Comparison of ENCODE assay signal across 21 cellular contexts in the genomic region with DNA sequence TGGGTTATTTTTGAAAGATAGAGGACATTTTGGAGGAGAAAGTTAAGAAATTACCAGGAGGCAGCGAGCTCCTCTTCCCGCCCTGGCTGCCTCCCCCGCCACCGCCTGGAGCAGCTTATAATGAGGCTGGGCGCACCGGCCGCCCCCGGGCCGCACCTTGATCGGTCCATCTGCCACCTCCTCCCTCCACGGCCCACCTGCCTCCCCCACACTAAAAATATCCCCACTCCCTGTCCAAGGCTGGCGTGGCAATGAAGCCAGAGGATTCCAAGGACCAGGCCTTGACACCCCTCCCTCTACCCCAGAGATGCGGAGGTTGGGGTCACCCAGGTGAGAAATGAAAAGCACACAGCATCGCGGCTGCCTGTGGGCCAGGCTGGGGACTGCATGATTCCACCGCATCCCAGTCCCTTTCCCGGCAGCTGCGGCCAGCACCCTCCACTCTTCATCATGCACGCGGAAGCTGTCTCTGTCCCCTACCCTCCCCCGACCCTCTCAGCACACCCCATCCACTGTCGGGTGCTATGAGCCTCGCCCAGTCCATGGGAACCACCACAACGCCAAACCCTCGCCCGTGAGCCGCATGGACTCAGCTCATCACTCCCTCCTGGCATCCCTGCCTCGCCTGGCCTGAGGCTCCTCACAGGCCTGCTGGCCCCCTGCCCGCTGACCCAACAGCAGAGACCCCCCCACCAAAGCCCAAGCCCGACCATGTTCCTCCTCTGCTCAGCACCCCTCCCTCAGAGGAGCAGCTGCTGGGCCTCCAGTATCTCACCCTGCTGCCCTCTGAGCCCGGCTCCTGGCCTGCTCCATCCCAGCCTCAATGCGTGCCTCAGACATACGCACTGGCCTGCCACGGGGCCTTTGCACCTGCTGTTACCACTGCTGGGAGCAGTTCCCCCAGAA. TPM values are rescaled to one million over a fixed set of nuclear protein-coding genes. Genes with fewer than 3 reads are reported as not detected.
DNase-seq lines count a peak whose midpoint lies in the region; ATAC-seq and TF ChIP-seq lines count a peak whose summit lies in the region.
"Had no signal": no experiment of that assay in that cellular context is flagged by ENCODE, and none has a peak within 500 bp of the region (broad histone marks: within the 10 kb centered on the region; RNA-seq: fewer than 3 reads in every experiment).

No MANE protein-coding gene starts in this region.

- no peaks in the 10 kb centered on the region for H3K36me3 Mint-ChIP-seq in activated naive CD4-positive, alpha-beta T cell treated with anti-CD3 and anti-CD28 coated beads, Interleukin-2, amount 10 ng/mL, durations not matched to agents 7 days and 5 days
- no peaks in the 10 kb centered on the region for H3K36me3 Mint-ChIP-seq in activated naive CD4-positive, alpha-beta T cell treated with anti-CD3 and anti-CD28 coated beads, Interleukin-2, amount 50 U/mL, for 72 hours
- no peaks in the 10 kb centered on the region for H3K36me3 Mint-ChIP-seq in activated naive CD8-positive, alpha-beta T cell treated with anti-CD3 and anti-CD28 coated beads for 36 hours
- H3K36me3 Mint-ChIP-seq in HFFc6 (ENCODE audit: low read depth): no peaks in the 10 kb centered on the region

- H3K36me3 ChIP-seq in WERI-Rb-1: peaks cover 94% of the 10 kb centered on the region
- H3K36me3 ChIP-seq in lower lobe of right lung: no peaks in the 10 kb centered on the region
- H3K36me3 ChIP-seq in spleen: no peaks in the 10 kb centered on the region

- no peak for ATAC-seq in activated naive CD4-positive, alpha-beta T cell treated with anti-CD3 and anti-CD28 coated beads, Interleukin-2, amount 50 U/mL, for 72 hours
- ATAC-seq in lower lobe of right lung: no peak
- ATAC-seq in HG03442 (IDR thresholded peaks at IDR 0.05; ENCODE audit: unreplicated experiment): no peak
- ATAC-seq: A549 had no signal

- H3K27me3 ChIP-seq in WERI-Rb-1 (ENCODE audit: insufficient read depth, low read depth, severe bottlenecking): no peaks in the 10 kb centered on the region
- no peaks in the 10 kb centered on the region for H3K27me3 ChIP-seq in lower lobe of right lung (ENCODE audit: low read depth)
- H3K27me3 ChIP-seq in spleen (replicated peaks in 1 of 7): peaks cover 0 to 10% (median 0%) of the 10 kb centered on the region in 7 donors

- no peak overlapping the region for H3K4me3 ChIP-seq in WERI-Rb-1 (ENCODE audit: low read depth, low read length)
- H3K4me3 ChIP-seq in lower lobe of right lung: no peak overlapping the region
- no peak overlapping the region for H3K4me3 ChIP-seq in spleen
- H3K4me3 ChIP-seq: A549, PC-9 had no signal

- peak overlapping the region; percentile 68 for H3K27ac Mint-ChIP-seq in activated naive CD4-positive, alpha-beta T cell treated with anti-CD3 and anti-CD28 coated beads, Interleukin-2, amount 10 ng/mL, durations not matched to agents 7 days and 5 days
- H3K27ac Mint-ChIP-seq in activated naive CD4-positive, alpha-beta T cell treated with anti-CD3 and anti-CD28 coated beads, Interleukin-2, amount 50 U/mL, for 72 hours: peak overlapping the region in 1 of 2 donors; percentile 29
- no peak overlapping the region for H3K27ac Mint-ChIP-seq in activated naive CD8-positive, alpha-beta T cell treated with anti-CD3 and anti-CD28 coated beads for 36 hours
- H3K27ac Mint-ChIP-seq in HFFc6: no peak overlapping the region

- TF ChIP-seq POLR2A in spleen (IDR thresholded peaks at IDR 0.05): no peak

- DNase-seq in activated naive CD4-positive, alpha-beta T cell treated with anti-CD3 and anti-CD28 coated beads, Interleukin-2, amount 10 ng/mL, durations not matched to agents 7 days and 5 days: no peak
- no peak for DNase-seq in activated naive CD4-positive, alpha-beta T cell treated with anti-CD3 and anti-CD28 coated beads, Interleukin-2, amount 50 U/mL, for 72 hours (ENCODE audit: low spot score in 2 of 2)
- DNase-seq in WERI-Rb-1 (peak; percentile 66), lower lobe of right lung (peak; percentile 38), spleen (peak; percentile 47), HFFc6 (no peak)
- no peak for DNase-seq in activated naive CD8-positive, alpha-beta T cell treated with anti-CD3 and anti-CD28 coated beads for 36 hours
- DNase-seq: DND-41, GDM1, GOT3, KG1, NCI-H1048, NCI-H146, NCI-H2081 treated with DMSO at 0.1 percent for 48 hours, NCI-H226, NCI-H69, PC-9 had no signal

- intact Hi-C loops in lower lobe of right lung (cut with DNase I) (no loop called here), spleen (cut with DNase I; ENCODE audit: low total_unique reads) (no loop called here)

- peaks cover 26% of the 10 kb centered on the region for H3K4me1 Mint-ChIP-seq in activated naive CD4-positive, alpha-beta T cell treated with anti-CD3 and anti-CD28 coated beads, Interleukin-2, amount 10 ng/mL, durations not matched to agents 7 days and 5 days
- peaks cover 17% of the 10 kb centered on the region for H3K4me1 Mint-ChIP-seq in activated naive CD8-positive, alpha-beta T cell treated with anti-CD3 and anti-CD28 coated beads for 36 hours
- peaks cover 8% of the 10 kb centered on the region for H3K4me1 Mint-ChIP-seq in HFFc6 (ENCODE audit: low read depth)

- H3K4me3 Mint-ChIP-seq in activated naive CD4-positive, alpha-beta T cell treated with anti-CD3 and anti-CD28 coated beads, Interleukin-2, amount 10 ng/mL, durations not matched to agents 7 days and 5 days: no peak overlapping the region
- no peak overlapping the region for H3K4me3 Mint-ChIP-seq in activated naive CD8-positive, alpha-beta T cell treated with anti-CD3 and anti-CD28 coated beads for 36 hours
- H3K4me3 Mint-ChIP-seq in HFFc6: no peak overlapping the region

- TF ChIP-seq CTCF in WERI-Rb-1 (IDR thresholded peaks at IDR 0.05; ENCODE audit: low read depth, low read length): 0 out of 2 replicates have a peak, but pooled peaks have one; percentile 3
- no peak for TF ChIP-seq CTCF in lower lobe of right lung (IDR thresholded peaks at IDR 0.05)
- no peak for TF ChIP-seq CTCF in spleen (IDR thresholded peaks at IDR 0.05 in 8 of 11, conservative IDR thresholded peaks at IDR 0.05 in 3 of 11)
- TF ChIP-seq CTCF in HFFc6 (IDR thresholded peaks at IDR 0.05): no peak

- H3K9me3 Mint-ChIP-seq in activated naive CD4-positive, alpha-beta T cell treated with anti-CD3 and anti-CD28 coated beads, Interleukin-2, amount 10 ng/mL, durations not matched to agents 7 days and 5 days: no peaks in the 10 kb centered on the region
- no peaks in the 10 kb centered on the region for H3K9me3 Mint-ChIP-seq in activated naive CD4-positive, alpha-beta T cell treated with anti-CD3 and anti-CD28 coated beads, Interleukin-2, amount 50 U/mL, for 72 hours
- H3K9me3 Mint-ChIP-seq in activated naive CD8-positive, alpha-beta T cell treated with anti-CD3 and anti-CD28 coated beads for 36 hours: no peaks in the 10 kb centered on the region
- no peaks in the 10 kb centered on the region for H3K9me3 Mint-ChIP-seq in HFFc6

- peaks cover 24% of the 10 kb centered on the region for H3K4me1 ChIP-seq in lower lobe of right lung
- H3K4me1 ChIP-seq in spleen: peaks cover 0 to 19% (median 10%) of the 10 kb centered on the region in 6 donors

- H3K9me3 ChIP-seq in WERI-Rb-1 (ENCODE audit: severe bottlenecking): no peaks in the 10 kb centered on the region
- no peaks in the 10 kb centered on the region for H3K9me3 ChIP-seq in lower lobe of right lung
- no peaks in the 10 kb centered on the region for H3K9me3 ChIP-seq in spleen
- H3K9me3 ChIP-seq: A549 had no signal

- no peaks in the 10 kb centered on the region for H3K27me3 Mint-ChIP-seq in activated naive CD4-positive, alpha-beta T cell treated with anti-CD3 and anti-CD28 coated beads, Interleukin-2, amount 10 ng/mL, durations not matched to agents 7 days and 5 days
- no peaks in the 10 kb centered on the region for H3K27me3 Mint-ChIP-seq in activated naive CD8-positive, alpha-beta T cell treated with anti-CD3 and anti-CD28 coated beads for 36 hours
- peaks cover 9% of the 10 kb centered on the region; the same call in 1 of the 2 replicates for H3K27me3 Mint-ChIP-seq in HFFc6 (ENCODE audit: insufficient read depth)

- WGBS in spleen, 5 donors: 88 to 91% (median 89%) methylated on average over 34 of the region's 34 CpGs

- CTCF ChIA-PET in activated naive CD4-positive, alpha-beta T cell treated with anti-CD3 and anti-CD28 coated beads, Interleukin-2, amount 10 ng/mL, durations not matched to agents 7 days and 5 days (lab: Charles Lee): no interaction called here

- H3K27ac ChIP-seq in WERI-Rb-1 (peak overlapping the region; percentile 69), lower lobe of right lung (no peak overlapping the region), spleen (no peak overlapping the region)
- H3K27ac ChIP-seq: A549, C4-2B, PC-9 had no signal

RNA-seq across cellular contexts. Expression of a gene that starts 50.0 kb away (rescaled TPM):
- 1 to 10 TPM; 3.5 to 7.5 TPM for total RNA-seq in activated naive CD4-positive, alpha-beta T cell treated with anti-CD3 and anti-CD28 coated beads, Interleukin-2, amount 50 U/mL, for 72 hours
- total RNA-seq in lower lobe of right lung: 3.4 TPM
- 1 to 10 TPM; 1.0 to 4.5 (median 3.1) TPM for total RNA-seq in spleen
- 1 to 10 TPM; 1.3 to 1.5 (median 1.5) TPM for polyA plus RNA-seq in spleen
- 1 to 10 TPM; 2.3 to 2.7 TPM for total RNA-seq in activated naive CD8-positive, alpha-beta T cell treated with anti-CD3 and anti-CD28 coated beads for 36 hours
- 1 to 10 TPM in 4 of 6 experiments, under 1 TPM in 2; 0.24 to 5.1 (median 4.1) TPM for total RNA-seq in HFFc6 (2021; fragmentation: NEBNext Ultra II Directional; extraction: Animal tissue kit (Norgen Biotek cat#: 25700))

RNA-seq across cellular contexts. Expression of a gene that starts 51.9 kb away (rescaled TPM):
- total RNA-seq in activated naive CD4-positive, alpha-beta T cell treated with anti-CD3 and anti-CD28 coated beads, Interleukin-2, amount 50 U/mL, for 72 hours: not detected
- total RNA-seq in lower lobe of right lung (not detected), spleen (1 to 10 TPM in 1 of 7 donors, under 1 TPM in 4, not detected in 2; 0.27 to 1.2 (median 0.57) TPM)
- under 1 TPM; 0.03 to 0.26 (median 0.16) TPM for polyA plus RNA-seq in spleen
- not detected for total RNA-seq in activated naive CD8-positive, alpha-beta T cell treated with anti-CD3 and anti-CD28 coated beads for 36 hours
- not detected for total RNA-seq in HFFc6 (2021; fragmentation: NEBNext Ultra II Directional; extraction: Animal tissue kit (Norgen Biotek cat#: 25700))
- total RNA-seq: M059J, PC-9 had no signal
- polyA plus RNA-seq: A549 had no signal

Comparison
In these comparisons a context has a peak if more than half of its experiments do, and no peak if none do; other contexts are left out.
1. DNase-seq: peak in WERI-Rb-1 (single experiment), lower lobe of right lung (single experiment) and spleen (single experiment); none in activated naive CD4-positive, alpha-beta T cell treated with anti-CD3 and anti-CD28 coated beads, Interleukin-2, amount 10 ng/mL, durations not matched to agents 7 days and 5 days (single experiment), activated naive CD4-positive, alpha-beta T cell treated with anti-CD3 and anti-CD28 coated beads, Interleukin-2, amount 50 U/mL, for 72 hours (0 of 2), activated naive CD8-positive, alpha-beta T cell treated with anti-CD3 and anti-CD28 coated beads for 36 hours (single experiment) and HFFc6 (single experiment).